In the genomic region with DNA sequence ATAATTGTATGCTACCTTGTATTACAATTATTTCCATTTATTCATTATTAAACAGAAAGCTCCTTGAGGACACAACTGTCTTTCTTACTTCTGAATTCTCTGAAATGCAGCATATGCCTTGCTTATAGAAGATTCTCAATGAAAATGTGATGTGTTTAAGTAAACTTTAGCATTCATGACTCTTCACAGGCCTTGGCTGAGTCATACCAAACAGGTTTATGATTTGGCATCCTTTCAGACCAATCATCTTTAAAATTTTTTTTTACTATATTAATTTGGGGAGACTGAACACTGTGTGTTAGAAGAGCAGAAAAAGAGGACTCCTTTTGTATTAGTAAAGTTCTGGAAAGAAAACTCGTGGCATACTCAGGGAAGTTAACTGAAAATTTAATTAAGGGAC, we compare ENCODE assay signal across 22 cellular contexts.
"Had no signal": no experiment of that assay in that cellular context is flagged by ENCODE, and none has a peak within 500 bp of the region (broad histone marks: within the 10 kb centered on the region; RNA-seq: fewer than 3 reads in every experiment).

No MANE protein-coding gene starts in this region.

- ATAC-seq: effector memory CD8-positive, alpha-beta T cell; left cardiac atrium; lower lobe of right lung; natural killer cell treated with Interleukin-12 subunit alpha and Interleukin-12 subunit beta and Interleukin-15 and Interleukin-18, amount 100 ng/mL, for 72 hours; stimulated activated naive B cell treated with anti-CD40 and anti-IgM and Interleukin-4, amounts not matched to agents 10 μg/mL and 1 μg/mL and 100 μg/mL, for 72 hours had no signal

- H2AFZ ChIP-seq: neural progenitor cell had no signal

- DNase-seq: effector memory CD8-positive, alpha-beta T cell; immature natural killer cell; kidney; left cardiac atrium; left ventricle myocardium inferior; lower lobe of right lung; mesenchymal stem cell; midbrain; nucleus accumbens; ovary; sigmoid colon; stimulated activated CD4-positive, alpha-beta T cell treated with anti-CD3 and anti-CD28 coated beads, Interleukin-2, amount 100 ng/mL, for 24 hours; stimulated activated CD4-positive, alpha-beta T cell treated with anti-CD3 and anti-CD28 coated beads, Interleukin-4, amount 100 ng/mL, for 4 hours; stimulated activated naive B cell treated with anti-CD40 and anti-IgM and Interleukin-4, amounts not matched to agents 10 μg/mL and 1 μg/mL and 100 μg/mL, for 72 hours; stomach; substantia nigra; transverse colon had no signal

- H3K4me1 ChIP-seq: left ventricle myocardium inferior, lower lobe of right lung, neural progenitor cell, right atrium auricular region, sigmoid colon, stomach, transverse colon had no signal

- H3K27me3 ChIP-seq: ovary, right atrium auricular region, sigmoid colon, stomach, transverse colon had no signal

- H3K4me3 ChIP-seq: left ventricle myocardium inferior, lower lobe of right lung, neural progenitor cell, ovary, right atrium auricular region, sigmoid colon, skin epidermis, stomach, thoracic aorta, transverse colon had no signal

- H3K36me3 ChIP-seq: neural progenitor cell, ovary, thoracic aorta had no signal

- H3K9ac ChIP-seq: neural progenitor cell had no signal

- H3K27ac ChIP-seq: left ventricle myocardium inferior, lower lobe of right lung, neural progenitor cell, ovary, right atrium auricular region, sigmoid colon, skin epidermis, stomach, thoracic aorta, transverse colon had no signal

- H3K9me3 ChIP-seq: left ventricle myocardium inferior, lower lobe of right lung, ovary, right atrium auricular region, sigmoid colon, stomach, thoracic aorta, transverse colon had no signal

- H3K4me2 ChIP-seq: neural progenitor cell had no signal
